ENCODE assay signal across 8 cellular contexts in the genomic region with DNA sequence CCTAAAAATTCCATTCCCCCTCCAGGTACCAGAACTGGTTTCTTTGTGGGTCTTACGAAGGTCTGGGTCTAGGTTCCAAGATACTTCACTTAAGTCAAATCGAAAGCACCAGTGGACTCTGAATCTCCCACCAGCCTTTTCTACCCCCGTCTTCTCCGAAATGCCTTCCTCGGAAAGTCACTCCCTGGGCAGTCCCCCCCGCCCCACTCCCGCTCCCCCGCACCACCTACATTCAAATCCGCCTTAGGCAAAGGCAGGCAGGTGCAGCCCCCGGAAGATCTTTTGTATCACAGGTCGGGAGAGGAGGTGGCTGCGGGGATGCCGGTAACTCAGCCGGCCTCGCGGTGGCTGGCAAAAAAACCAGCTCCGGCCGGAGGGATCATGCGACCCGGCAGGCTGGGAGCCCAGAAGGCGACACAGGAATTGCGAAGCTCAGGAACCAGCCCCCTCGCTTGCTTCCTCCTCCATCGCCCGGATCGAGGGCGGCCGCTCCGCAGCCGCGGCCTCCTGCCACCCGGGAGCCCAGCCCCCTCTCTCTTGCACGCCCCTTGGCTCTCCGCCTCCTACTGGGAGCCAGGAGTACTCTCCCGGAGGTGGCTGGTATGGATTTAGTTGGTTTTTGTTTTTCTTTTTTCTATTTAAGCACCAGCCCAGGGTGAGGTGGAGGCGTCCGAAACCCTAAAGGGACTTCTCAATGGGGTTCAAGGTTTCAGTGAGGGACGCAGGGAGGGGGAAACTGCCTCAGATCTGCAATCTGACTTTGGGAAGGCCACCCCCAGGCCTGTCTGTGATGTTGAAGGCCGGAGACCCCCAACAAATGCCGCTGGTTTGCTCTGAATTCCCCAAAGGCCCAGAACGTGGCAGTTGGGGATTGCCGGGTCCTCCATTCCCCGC. TPM values are rescaled to one million over a fixed set of nuclear protein-coding genes. Genes with fewer than 3 reads are reported as not detected.
DNase-seq lines count a peak whose midpoint lies in the region; ATAC-seq and TF ChIP-seq lines count a peak whose summit lies in the region.

A gene (minus strand): TSS at position 481 of the 894 bp plus-strand sequence. CDS start 650 bp downstream, outside the sequence.

- H3K4me1 ChIP-seq in foreskin keratinocyte (peaks cover 10% of the 10 kb centered on the region), neuron (ENCODE audit: insufficient read depth, low read length) (peaks cover 39% of the 10 kb centered on the region)

- no peaks in the 10 kb centered on the region for H3K27me3 ChIP-seq in foreskin keratinocyte
- no peaks in the 10 kb centered on the region for H3K27me3 ChIP-seq in neuron (ENCODE audit: insufficient read depth, low read length)

- peak; percentile 87 for DNase-seq in AG10803 (ENCODE audit: low read depth)
- peak; percentile 82 for DNase-seq in LoVo (ENCODE audit: low spot score)
- DNase-seq in SK-MEL-5 (ENCODE audit: low read depth, low spot score): peak; percentile 74
- DNase-seq in activated naive CD4-positive, alpha-beta T cell (lab: John Stamatoyannopoulos, UW): peak; percentile 29 to 45 (median 38)
- peak; percentile 65 to 80 for DNase-seq in foreskin keratinocyte

- peak; percentile 73 for TF ChIP-seq CTCF in AG10803 (conservative IDR thresholded peaks at IDR 0.05; ENCODE audit: low read length)
- peak; percentile 88 for TF ChIP-seq CTCF in foreskin keratinocyte (conservative IDR thresholded peaks at IDR 0.05)
- no peak for TF ChIP-seq CTCF in subcutaneous adipose tissue (IDR thresholded peaks at IDR 0.05; ENCODE audit: low read depth)

- ATAC-seq in GM19035 (IDR thresholded peaks at IDR 0.05; ENCODE audit: unreplicated experiment) (peak; percentile 24), foreskin keratinocyte (peak; percentile 65)

- peaks cover 2% of the 10 kb centered on the region for H3K9me3 ChIP-seq in neuron (ENCODE audit: low read length)

- in situ Hi-C loops in SK-MEL-5 (cut with HindIII; ENCODE audit: low pct_unique_long_range_greater_than_20kb, low sequenced_read_pairs): no loop called here

- H3K27ac ChIP-seq in foreskin keratinocyte: peak within 1 kb of the TSS; percentile 89

- H2AFZ ChIP-seq in neuron (ENCODE audit: low read depth, low read length): peak within 1 kb of the TSS; percentile 78

- peaks cover 29% of the 10 kb centered on the region for H3K36me3 ChIP-seq in neuron (ENCODE audit: insufficient read depth, low read length)

- H3K4me3 ChIP-seq in AG10803 (ENCODE audit: low read length) (peak within 1 kb of the TSS; percentile 84), neuron (ENCODE audit: low read length) (peak within 1 kb of the TSS; percentile 66)

RNA-seq across cellular contexts. Expression of the gene that starts here (rescaled TPM):
- 79.5 and 81.5 TPM in 2 replicates for total RNA-seq in SK-MEL-5 (2014; rRNA removed; shearing (Covaris generic))
- 58.2 and 70.2 TPM in 2 replicates for polyA plus RNA-seq in SK-MEL-5 (2015; cell fraction: cytosol; rRNA removed)
- polyA plus RNA-seq in SK-MEL-5 (2015; cell fraction: nucleus; rRNA removed): 18.1 and 19.0 TPM in 2 replicates
- total RNA-seq in foreskin keratinocyte (114 and 136 TPM in 2 replicates), subcutaneous adipose tissue (100 to 1,000 TPM in 2 of 4 donors, 10 to 100 TPM in 2; 89.0 to 112 (median 94.9) TPM)
- polyA plus RNA-seq in foreskin keratinocyte: 106 and 115 TPM in 2 replicates

Comparison
In these comparisons a context has a peak if more than half of its experiments do, and no peak if none do; other contexts are left out.
1. Peak in every context shown above with its lines: DNase-seq, ATAC-seq, H3K4me3 ChIP-seq and H3K27ac ChIP-seq.